In the genomic region with DNA sequence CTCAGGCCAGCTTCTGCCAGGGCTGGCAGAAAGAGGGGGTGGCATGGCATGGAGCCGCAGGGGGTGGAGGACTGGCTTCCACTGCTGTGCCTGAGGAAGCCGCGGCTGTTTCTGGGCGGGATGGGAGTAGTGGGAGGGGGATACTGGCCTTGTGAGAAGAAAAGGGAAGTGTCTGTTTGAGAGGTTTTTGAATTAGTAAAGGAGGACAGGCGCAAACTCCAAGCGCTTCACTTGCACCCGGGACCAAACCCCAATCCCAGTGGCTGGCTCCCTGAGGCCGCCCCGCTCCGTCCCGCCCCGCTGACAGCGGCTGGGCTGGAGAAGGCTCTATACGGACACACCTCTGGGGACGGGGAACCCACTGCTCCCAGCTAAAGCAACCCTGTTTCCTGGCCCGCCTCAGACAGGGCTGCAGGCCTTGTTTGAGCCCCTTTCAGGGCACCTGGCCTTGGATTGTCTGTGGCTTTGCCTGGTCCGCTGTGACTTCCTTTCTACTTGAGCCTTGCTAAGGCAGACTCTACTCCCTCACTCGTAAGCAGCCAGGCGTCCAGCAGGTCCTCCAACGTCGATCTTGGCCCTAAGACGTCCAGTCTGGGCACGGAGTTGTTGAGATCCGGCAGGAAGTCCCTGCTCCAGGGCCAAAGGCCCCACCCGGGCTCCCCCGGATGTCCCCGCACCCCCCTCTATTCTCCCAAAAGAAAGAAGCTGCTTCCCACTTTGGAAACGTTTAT, we compare ENCODE assay signal across 9 cellular contexts. TPM values are rescaled to one million over a fixed set of nuclear protein-coding genes. Genes with fewer than 3 reads are reported as not detected.
DNase-seq lines count a peak whose midpoint lies in the region; ATAC-seq, FAIRE-seq and TF ChIP-seq lines count a peak whose summit lies in the region.
"Had no signal": no experiment of that assay in that cellular context is flagged by ENCODE, and none has a peak within 500 bp of the region (broad histone marks: within the 10 kb centered on the region; RNA-seq: fewer than 3 reads in every experiment).

No MANE protein-coding gene starts in this region.

- H3K27me3 Mint-ChIP-seq in activated CD4-positive, alpha-beta T cell treated with anti-CD3 and anti-CD28 coated beads, Interleukin-2, amount 10 ng/mL, durations not matched to agents 7 days and 5 days = no peaks in the 10 kb centered on the region

- no peak for TF ChIP-seq POLR2A in GM12878 (IDR thresholded peaks at IDR 0.05; ENCODE audit: low read depth, low read length)

- TF ChIP-seq CTCF in GM12878 (IDR thresholded peaks at IDR 0.05 in 2 of 3, conservative IDR thresholded peaks at IDR 0.05 in 1 of 3; ENCODE audit: control insufficient read depth in 2 of 3, extremely low read depth in 1 of 3, insufficient read depth in 1 of 3, low read depth in 3 of 3, low read length in 3 of 3) = no peak

- no peaks in the 10 kb centered on the region for H3K9me3 Mint-ChIP-seq in activated CD4-positive, alpha-beta T cell treated with anti-CD3 and anti-CD28 coated beads, Interleukin-2, amount 10 ng/mL, durations not matched to agents 7 days and 5 days

- H3K36me3 ChIP-seq in GM12878 (ENCODE audit: control insufficient read depth in 2 of 2, insufficient read depth in 2 of 2, low read length in 1 of 2) (no peaks in the 10 kb centered on the region), mesodermal cell (ENCODE audit: control insufficient read depth, insufficient read depth, low read length) (no peaks in the 10 kb centered on the region)

- H4K20me1 ChIP-seq in GM12878 (ENCODE audit: control insufficient read depth, insufficient read depth) = no peaks in the 10 kb centered on the region

- no peaks in the 10 kb centered on the region for H3K9me3 ChIP-seq in GM12878 (replicated peaks; ENCODE audit: control insufficient read depth, insufficient read depth, low read length)
- H3K9me3 ChIP-seq in mesodermal cell (ENCODE audit: control insufficient read depth, low read length) = no peaks in the 10 kb centered on the region

- H3K36me3 Mint-ChIP-seq in activated CD4-positive, alpha-beta T cell treated with anti-CD3 and anti-CD28 coated beads, Interleukin-2, amount 10 ng/mL, durations not matched to agents 7 days and 5 days (ENCODE audit: low read depth) = no peaks in the 10 kb centered on the region

- no TSS peak for BruUV-seq in GM12878 (replicated peaks; lab: Mats Ljungman, UMichigan)

- H3K27ac Mint-ChIP-seq in activated CD4-positive, alpha-beta T cell treated with anti-CD3 and anti-CD28 coated beads, Interleukin-2, amount 10 ng/mL, durations not matched to agents 7 days and 5 days = peak overlapping the region; percentile 80

- peaks cover 16% of the 10 kb centered on the region for H3K4me1 Mint-ChIP-seq in activated CD4-positive, alpha-beta T cell treated with anti-CD3 and anti-CD28 coated beads, Interleukin-2, amount 10 ng/mL, durations not matched to agents 7 days and 5 days

- SMC1A ChIA-PET in GM12878 (lab: Charles Lee; ENCODE audit: uncharacterized antibody, unreplicated experiment) = interaction anchor here (0.6 to 2.8 kb wide), 23 partner anchors 13 to 395 kb away, joined by 3 to 42 read pairs (median 4); partner anchors contain the start of genes APOA5 and ZPR1

- CTCF ChIA-PET in activated CD4-positive, alpha-beta T cell treated with anti-CD3 and anti-CD28 coated beads, Interleukin-2, amount 10 ng/mL, durations not matched to agents 7 days and 5 days (lab: Charles Lee) = interaction anchor here (0.6 to 3.8 kb wide), 26 partner anchors 8 to 389 kb away, joined by 3 to 33 read pairs (median 5); partner anchors contain the start of genes APOA5, SIDT2 and ZPR1
- CTCF ChIA-PET in GM12878 (lab: Yijun Ruan, JAX) = interaction anchor here (0.6 to 7.3 kb wide), 47 partner anchors 8 to 397 kb away, joined by 3 to 183 read pairs (median 5); partner anchors contain the start of genes APOA4, APOA5, BUD13 and PAFAH1B2

- H3K4me2 ChIP-seq in GM12878 (ENCODE audit: control insufficient read depth, insufficient read depth) = peak overlapping the region; percentile 17

- FAIRE-seq in GM12878 (lab: Jason Lieb, UNC) (no peak), GM19239 (lab: Jason Lieb, UNC) (no peak)

- no peak for DNase-seq in activated CD4-positive, alpha-beta T cell treated with anti-CD3 and anti-CD28 coated beads, Interleukin-2, amount 10 ng/mL, durations not matched to agents 7 days and 5 days
- no peak for DNase-seq in activated CD4-positive, alpha-beta T cell treated with anti-CD3 and anti-CD28 coated beads for 1 hour
- peak; percentile 76 for DNase-seq in KG1 (lab: John Stamatoyannopoulos, UW)
- no peak for DNase-seq in GM12878 (ENCODE audit: low read depth, low spot score)
- no peak for DNase-seq in GM19239 (ENCODE audit: insufficient read length, low spot score)
- DNase-seq in activated CD4-positive, alpha-beta T cell treated with anti-CD3 and anti-CD28 coated beads for 48 hours = no peak

- in situ Hi-C loops in GM12878 (cut with MboI) = no loop called here

- no peak for TF ChIP-seq RAD21 in GM12878 (IDR thresholded peaks at IDR 0.05; ENCODE audit: insufficient read depth, low read depth, low read length)

- no peaks in the 10 kb centered on the region for H3K79me2 ChIP-seq in GM12878 (ENCODE audit: control insufficient read depth, insufficient read depth, low read length)

- H3K27ac ChIP-seq in GM12878 (ENCODE audit: control insufficient read depth, insufficient read depth) = peak overlapping the region; percentile 20; the same call in 1 of the 2 replicates
- no peak overlapping the region for H3K27ac ChIP-seq in mesodermal cell (ENCODE audit: low read depth, low read length, severe bottlenecking)

- H3K4me3 ChIP-seq in GM12878 = peak overlapping the region; percentile 52; the same call in 1 of the 2 replicates
- peak overlapping the region; percentile 18 for H3K4me3 ChIP-seq in mesodermal cell (ENCODE audit: extremely low read depth, insufficient read depth, low read length, poor library complexity, severe bottlenecking)

- no peaks in the 10 kb centered on the region for H3K27me3 ChIP-seq in GM12878 (replicated peaks in 1 of 2; ENCODE audit: control insufficient read depth in 2 of 2, insufficient read depth in 2 of 2, low read length in 1 of 2)

- H3K4me3 Mint-ChIP-seq in activated CD4-positive, alpha-beta T cell treated with anti-CD3 and anti-CD28 coated beads, Interleukin-2, amount 10 ng/mL, durations not matched to agents 7 days and 5 days = peak overlapping the region; percentile 66

- H3K4me1 ChIP-seq in GM12878 (ENCODE audit: control insufficient read depth, insufficient read depth, low read length) = peaks cover 8% of the 10 kb centered on the region; the same call in 1 of the 2 replicates
- H3K4me1 ChIP-seq in mesodermal cell (ENCODE audit: control insufficient read depth, insufficient read depth, low read length, poor library complexity, severe bottlenecking) = peaks cover 23% of the 10 kb centered on the region

- peak; percentile 40 for ATAC-seq in GM12878
- no peak for ATAC-seq in HG03108 (IDR thresholded peaks at IDR 0.05; ENCODE audit: unreplicated experiment)

- WGBS in GM12878 (ENCODE audit: insufficient coverage, insufficient replicate concordance, low lambda C conversion rate, missing lambda C conversion rate) = 41% methylated on average over 28 of the region's 28 CpGs
- WGBS in mesodermal cell (ENCODE audit: insufficient coverage in 2 of 2), 2 experiments = 67 to 72% methylated on average over 23 to 25 of the region's 28 CpGs

- RAD21 ChIA-PET in GM12878 (lab: Charles Lee; ENCODE audit: unreplicated experiment) = interaction anchor here (0.6 to 2.7 kb wide), 22 partner anchors 15 to 309 kb away, joined by 3 to 56 read pairs (median 4); partner anchors contain the start of genes APOA5, PAFAH1B2 and ZPR1

- peak overlapping the region; percentile 88 for H2AFZ ChIP-seq in GM12878 (ENCODE audit: control insufficient read depth, low read depth, low read length)

- POLR2A ChIA-PET in activated CD4-positive, alpha-beta T cell treated with anti-CD3 and anti-CD28 coated beads, Interleukin-2, amount 10 ng/mL, durations not matched to agents 7 days and 5 days (lab: Charles Lee) = interaction anchor here (0.5 to 0.9 kb wide), 5 partner anchors 44 to 288 kb away, joined by 3 to 7 read pairs (median 3); partner anchors contain the start of gene APOA5
- POLR2A ChIA-PET in GM12878 (lab: Charles Lee) = interaction anchor here (0.8 to 3.0 kb wide), 8 partner anchors 16 to 396 kb away, joined by 3 to 10 read pairs (median 4); partner anchors contain the start of genes APOA5 and PCSK7

- intact Hi-C loops in GM12878 (cut with micrococcal nuclease; ENCODE audit: unreplicated experiment) = loop anchor here (5.0 kb wide), 1 partner anchor 392 kb away; no protein-coding TSS in a partner anchor

- no peak for TF ChIP-seq EP300 in GM12878 (IDR thresholded peaks at IDR 0.05; ENCODE audit: borderline replicate concordance in 1 of 2, control insufficient read depth in 1 of 2, low read depth in 2 of 2, low read length in 2 of 2)

- H3K9ac ChIP-seq in GM12878 (ENCODE audit: control insufficient read depth, insufficient read depth, low read length) = peak overlapping the region; percentile 65

RNA-seq across cellular contexts. Expression of gene APOA1, which starts 2.2 kb away (rescaled TPM):
- under 1 TPM; 0.23 to 0.25 TPM for total RNA-seq in activated CD4-positive, alpha-beta T cell treated with anti-CD3 and anti-CD28 coated beads, Interleukin-2, amount 10 ng/mL, durations not matched to agents 7 days and 5 days
- not detected in 2 replicates for total RNA-seq in GM12878 (2013; cell fraction: nucleolus; rRNA removed)
- 0.33 and 0.56 TPM in 2 replicates for total RNA-seq in GM12878 (2014; rRNA removed)
- not detected in 2 replicates for total RNA-seq in GM12878 (2014; rRNA removed; fragmentation: Illumina TruSeq; extraction: Trizol)
- total RNA-seq in GM12878 (2021) = 2.0 and 2.4 TPM in 2 replicates
- not detected for polyA plus RNA-seq in GM12878 (2011; ENCODE audit: low read depth)
- 0.10 TPM in 1 of 2 replicates, not detected in the other for polyA plus RNA-seq in GM12878 (2011; rRNA removed)
- polyA plus RNA-seq in GM12878 (2011; cell fraction: cytosol; rRNA removed) = 0.07 and 0.18 TPM in 2 replicates
- polyA plus RNA-seq in GM12878 (2011; cell fraction: nucleus; rRNA removed) = 0.59 and 0.73 TPM in 2 replicates
- polyA plus RNA-seq in GM12878 (2012) = 0.13 and 0.35 TPM in 2 replicates
- polyA plus RNA-seq in GM12878 (2014; fragmentation: Illumina TruSeq; extraction: Trizol) = not detected in 2 replicates
- under 1 TPM; 0.16 to 0.24 TPM for polyA plus RNA-seq in GM12878 (2014; fragmentation: Nextera tagmentation; extraction: Ambion mirVana)
- polyA plus RNA-seq in GM12878 (2014; rRNA removed) = 0.41 TPM in 1 of 2 replicates, not detected in the other
- under 1 TPM; 0.23 to 0.42 TPM for polyA plus RNA-seq in GM12878 (2016; fragmentation: Nextera tagmentation; extraction: Ambion mirVana)
- 0.21 TPM in 1 of 2 replicates, not detected in the other for polyA minus RNA-seq in GM12878 (2011; rRNA and poly(A)+ RNA removed)
- polyA minus RNA-seq in GM12878 (2011; cell fraction: cytosol; rRNA and poly(A)+ RNA removed) = not detected in 2 replicates
- polyA minus RNA-seq in GM12878 (2011; cell fraction: nucleus; rRNA and poly(A)+ RNA removed) = 1.5 TPM in 1 of 2 replicates, not detected in the other
- polyA plus RNA-seq in mesodermal cell (2013, experiment 1 of 2) = 21.2 TPM
- 19.6 TPM for polyA plus RNA-seq in mesodermal cell (2013, experiment 2 of 2)
- total RNA-seq: subcutaneous adipose tissue had no signal

RNA-seq across cellular contexts. Expression of gene APOC3, which starts 5.5 kb away (rescaled TPM):
- not detected for total RNA-seq in activated CD4-positive, alpha-beta T cell treated with anti-CD3 and anti-CD28 coated beads, Interleukin-2, amount 10 ng/mL, durations not matched to agents 7 days and 5 days
- not detected in 2 replicates for total RNA-seq in GM12878 (2013; cell fraction: nucleolus; rRNA removed)
- not detected in 2 replicates for total RNA-seq in GM12878 (2014; rRNA removed)
- total RNA-seq in GM12878 (2014; rRNA removed; fragmentation: Illumina TruSeq; extraction: Trizol) = not detected in 2 replicates
- 1.2 and 1.9 TPM in 2 replicates for total RNA-seq in GM12878 (2021)
- not detected for polyA plus RNA-seq in GM12878 (2011; ENCODE audit: low read depth)
- not detected in 2 replicates for polyA plus RNA-seq in GM12878 (2011; rRNA removed)
- polyA plus RNA-seq in GM12878 (2011; cell fraction: cytosol; rRNA removed) = not detected in 2 replicates
- not detected in 2 replicates for polyA plus RNA-seq in GM12878 (2011; cell fraction: nucleus; rRNA removed)
- polyA plus RNA-seq in GM12878 (2012) = not detected in 2 replicates
- not detected in 2 replicates for polyA plus RNA-seq in GM12878 (2014; fragmentation: Illumina TruSeq; extraction: Trizol)
- polyA plus RNA-seq in GM12878 (2014; fragmentation: Nextera tagmentation; extraction: Ambion mirVana) = not detected
- not detected in 2 replicates for polyA plus RNA-seq in GM12878 (2014; rRNA removed)
- polyA plus RNA-seq in GM12878 (2016; fragmentation: Nextera tagmentation; extraction: Ambion mirVana) = not detected
- not detected in 2 replicates for polyA minus RNA-seq in GM12878 (2011; rRNA and poly(A)+ RNA removed)
- polyA minus RNA-seq in GM12878 (2011; cell fraction: cytosol; rRNA and poly(A)+ RNA removed) = not detected in 2 replicates
- not detected in 2 replicates for polyA minus RNA-seq in GM12878 (2011; cell fraction: nucleus; rRNA and poly(A)+ RNA removed)
- polyA plus RNA-seq in mesodermal cell (2013, experiment 1 of 2) = not detected
- polyA plus RNA-seq in mesodermal cell (2013, experiment 2 of 2) = not detected
- total RNA-seq: subcutaneous adipose tissue had no signal

RNA-seq across cellular contexts. Expression of gene APOA4, which starts 12.1 kb away (rescaled TPM):
- total RNA-seq in activated CD4-positive, alpha-beta T cell treated with anti-CD3 and anti-CD28 coated beads, Interleukin-2, amount 10 ng/mL, durations not matched to agents 7 days and 5 days = not detected
- total RNA-seq in GM12878 (2013; cell fraction: nucleolus; rRNA removed) = not detected in 2 replicates
- total RNA-seq in GM12878 (2014; rRNA removed) = not detected in 2 replicates
- total RNA-seq in GM12878 (2014; rRNA removed; fragmentation: Illumina TruSeq; extraction: Trizol) = not detected in 2 replicates
- total RNA-seq in GM12878 (2021) = not detected in 2 replicates
- not detected for polyA plus RNA-seq in GM12878 (2011; ENCODE audit: low read depth)
- not detected in 2 replicates for polyA plus RNA-seq in GM12878 (2011; rRNA removed)
- polyA plus RNA-seq in GM12878 (2011; cell fraction: cytosol; rRNA removed) = not detected in 2 replicates
- not detected in 2 replicates for polyA plus RNA-seq in GM12878 (2011; cell fraction: nucleus; rRNA removed)
- not detected in 2 replicates for polyA plus RNA-seq in GM12878 (2012)
- polyA plus RNA-seq in GM12878 (2014; fragmentation: Illumina TruSeq; extraction: Trizol) = not detected in 2 replicates
- not detected for polyA plus RNA-seq in GM12878 (2014; fragmentation: Nextera tagmentation; extraction: Ambion mirVana)
- not detected in 2 replicates for polyA plus RNA-seq in GM12878 (2014; rRNA removed)
- not detected for polyA plus RNA-seq in GM12878 (2016; fragmentation: Nextera tagmentation; extraction: Ambion mirVana)
- not detected in 2 replicates for polyA minus RNA-seq in GM12878 (2011; rRNA and poly(A)+ RNA removed)
- polyA minus RNA-seq in GM12878 (2011; cell fraction: cytosol; rRNA and poly(A)+ RNA removed) = not detected in 2 replicates
- not detected in 2 replicates for polyA minus RNA-seq in GM12878 (2011; cell fraction: nucleus; rRNA and poly(A)+ RNA removed)
- not detected for polyA plus RNA-seq in mesodermal cell (2013, experiment 1 of 2)
- not detected for polyA plus RNA-seq in mesodermal cell (2013, experiment 2 of 2)
- total RNA-seq: subcutaneous adipose tissue had no signal

RNA-seq across cellular contexts. Expression of gene APOA5, which starts 43.5 kb away (rescaled TPM):
- not detected for total RNA-seq in activated CD4-positive, alpha-beta T cell treated with anti-CD3 and anti-CD28 coated beads, Interleukin-2, amount 10 ng/mL, durations not matched to agents 7 days and 5 days
- not detected in 2 replicates for total RNA-seq in GM12878 (2013; cell fraction: nucleolus; rRNA removed)
- not detected in 2 replicates for total RNA-seq in GM12878 (2014; rRNA removed)
- total RNA-seq in GM12878 (2014; rRNA removed; fragmentation: Illumina TruSeq; extraction: Trizol) = not detected in 2 replicates
- 0.15 and 0.35 TPM in 2 replicates for total RNA-seq in GM12878 (2021)
- polyA plus RNA-seq in GM12878 (2011; ENCODE audit: low read depth) = not detected
- polyA plus RNA-seq in GM12878 (2011; rRNA removed) = not detected in 2 replicates
- polyA plus RNA-seq in GM12878 (2011; cell fraction: cytosol; rRNA removed) = not detected in 2 replicates
- polyA plus RNA-seq in GM12878 (2011; cell fraction: nucleus; rRNA removed) = not detected in 2 replicates
- not detected in 2 replicates for polyA plus RNA-seq in GM12878 (2012)
- not detected in 2 replicates for polyA plus RNA-seq in GM12878 (2014; fragmentation: Illumina TruSeq; extraction: Trizol)
- polyA plus RNA-seq in GM12878 (2014; fragmentation: Nextera tagmentation; extraction: Ambion mirVana) = not detected
- not detected in 2 replicates for polyA plus RNA-seq in GM12878 (2014; rRNA removed)
- not detected for polyA plus RNA-seq in GM12878 (2016; fragmentation: Nextera tagmentation; extraction: Ambion mirVana)
- polyA minus RNA-seq in GM12878 (2011; rRNA and poly(A)+ RNA removed) = not detected in 2 replicates
- polyA minus RNA-seq in GM12878 (2011; cell fraction: cytosol; rRNA and poly(A)+ RNA removed) = not detected in 2 replicates
- not detected in 2 replicates for polyA minus RNA-seq in GM12878 (2011; cell fraction: nucleus; rRNA and poly(A)+ RNA removed)
- not detected for polyA plus RNA-seq in mesodermal cell (2013, experiment 1 of 2)
- not detected for polyA plus RNA-seq in mesodermal cell (2013, experiment 2 of 2)
- total RNA-seq: subcutaneous adipose tissue had no signal

RNA-seq across cellular contexts. Expression of gene ZPR1, which starts 47.4 kb away (rescaled TPM):
- 10 to 100 TPM; 55.9 to 58.3 TPM for total RNA-seq in activated CD4-positive, alpha-beta T cell treated with anti-CD3 and anti-CD28 coated beads, Interleukin-2, amount 10 ng/mL, durations not matched to agents 7 days and 5 days
- 60.8 and 72.4 TPM in 2 replicates for total RNA-seq in GM12878 (2013; cell fraction: nucleolus; rRNA removed)
- total RNA-seq in GM12878 (2014; rRNA removed) (42.8 and 46.3 TPM in 2 replicates), GM12878 (2014; rRNA removed; fragmentation: Illumina TruSeq; extraction: Trizol) (50.1 and 54.3 TPM in 2 replicates), GM12878 (2021) (55.1 and 58.4 TPM in 2 replicates)
- 21.3 TPM for polyA plus RNA-seq in GM12878 (2011; ENCODE audit: low read depth)
- polyA plus RNA-seq in GM12878 (2011; rRNA removed) (76.9 and 80.4 TPM in 2 replicates), GM12878 (2014; fragmentation: Illumina TruSeq; extraction: Trizol) (55.1 and 70.4 TPM in 2 replicates), GM12878 (2014; fragmentation: Nextera tagmentation; extraction: Ambion mirVana) (10 to 100 TPM in 1 of 2 experiments, 1 to 10 TPM in 1; 9.3 to 20.4 TPM), GM12878 (2014; rRNA removed) (46.9 and 48.3 TPM in 2 replicates), GM12878 (2016; fragmentation: Nextera tagmentation; extraction: Ambion mirVana) (10 to 100 TPM; 89.3 to 89.7 TPM)
- 58.8 and 62.0 TPM in 2 replicates for polyA plus RNA-seq in GM12878 (2011; cell fraction: cytosol; rRNA removed)
- polyA plus RNA-seq in GM12878 (2011; cell fraction: nucleus; rRNA removed) = 65.3 and 75.7 TPM in 2 replicates
- polyA plus RNA-seq in GM12878 (2012) = 34.3 and 39.8 TPM in 2 replicates
- polyA minus RNA-seq in GM12878 (2011; rRNA and poly(A)+ RNA removed) = 64.3 and 74.9 TPM in 2 replicates
- 22.2 and 29.7 TPM in 2 replicates for polyA minus RNA-seq in GM12878 (2011; cell fraction: cytosol; rRNA and poly(A)+ RNA removed)
- 55.5 and 84.3 TPM in 2 replicates for polyA minus RNA-seq in GM12878 (2011; cell fraction: nucleus; rRNA and poly(A)+ RNA removed)
- polyA plus RNA-seq in mesodermal cell (2013, experiment 1 of 2) = 55.1 TPM
- 54.0 TPM for polyA plus RNA-seq in mesodermal cell (2013, experiment 2 of 2)
